15 cellular contexts compared by ENCODE assay signal in the genomic region with DNA sequence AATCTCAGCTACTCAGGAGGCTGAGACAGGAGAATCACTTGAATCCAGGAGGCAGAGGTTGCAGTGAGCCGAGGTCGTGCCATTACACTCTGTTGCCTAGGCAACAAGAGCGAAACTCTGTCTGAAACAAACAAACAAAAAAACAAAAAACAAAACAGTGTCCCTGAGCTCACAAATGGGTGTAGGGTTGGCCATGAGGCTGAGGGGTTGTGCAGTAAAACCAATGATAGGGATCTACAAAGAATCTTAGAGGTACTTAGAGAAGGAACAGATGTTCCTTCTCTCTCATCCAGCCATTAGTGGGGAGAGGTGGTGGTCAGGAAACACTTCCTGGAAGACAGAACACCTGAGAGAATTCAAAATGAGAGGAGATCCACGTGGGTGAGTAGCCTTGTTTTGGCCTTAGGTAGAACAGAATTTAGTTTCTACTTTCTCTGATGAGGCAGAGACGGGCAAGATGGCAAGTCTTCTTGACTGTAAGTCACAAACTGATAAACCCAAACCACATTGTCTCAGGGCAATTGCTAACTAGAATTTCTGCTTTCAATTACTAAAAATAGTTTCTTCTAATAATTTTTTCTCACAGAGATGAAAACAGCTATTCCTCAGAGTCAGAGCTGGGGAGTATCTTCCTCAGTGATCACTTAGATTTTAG.
A peak's percentile ranks its signal among the peaks of the same experiment; 100 is the strongest.
DNase-seq lines count a peak whose midpoint lies in the region; ATAC-seq and TF ChIP-seq lines count a peak whose summit lies in the region.
"Had no signal": no experiment of that assay in that cellular context is flagged by ENCODE, and none has a peak within 500 bp of the region (broad histone marks: within the 10 kb centered on the region; RNA-seq: fewer than 3 reads in every experiment).

No MANE protein-coding gene starts in this region.

- H3K9me3 ChIP-seq in Caco-2 (no peaks in the 10 kb centered on the region), H9 (ENCODE audit: control insufficient read depth, low read depth, low read length) (no peaks in the 10 kb centered on the region), smooth muscle cell (replicated peaks; ENCODE audit: low read depth) (no peaks in the 10 kb centered on the region)

- H3K4me1 ChIP-seq in Caco-2 (peaks cover 56% of the 10 kb centered on the region), H9 (ENCODE audit: insufficient read depth, low read length) (peaks cover 3% of the 10 kb centered on the region; the same call in 1 of the 2 replicates), smooth muscle cell (ENCODE audit: low read depth) (no peaks in the 10 kb centered on the region)

- no peak overlapping the region for H3K23ac ChIP-seq in H9 (ENCODE audit: insufficient read length, low read depth, low read length)

- no TSS peak for BruUV-seq in Caco-2 (replicated peaks; lab: Mats Ljungman, UMichigan)

- no peak overlapping the region for H3K4ac ChIP-seq in H9 (ENCODE audit: low read depth, low read length)

- no peak overlapping the region for H2AFZ ChIP-seq in H9 (ENCODE audit: low read length)
- H2AFZ ChIP-seq in smooth muscle cell (ENCODE audit: low read depth), result no peak overlapping the region
- H2AFZ ChIP-seq: parathyroid adenoma had no signal

- DNase-seq in Caco-2 (no peak), H9 (no peak), smooth muscle cell (lab: John Stamatoyannopoulos, UW; ENCODE audit: unreplicated experiment) (no peak), NCI-H146 treated with DMSO at 0.1 percent for 48 hours (lab: John Stamatoyannopoulos, UW; ENCODE audit: unreplicated experiment) (no peak), NCI-H2227 (lab: John Stamatoyannopoulos, UW; ENCODE audit: unreplicated experiment) (no peak), natural killer cell (no peak)
- DNase-seq: activated B cell treated with CpG ODN at 0.5 μM for 24 hours; brain microvascular endothelial cell; HCEC 1CT; hypothalamus; SHP77 treated with DMSO at 0.1 percent for 48 hours; stimulated activated CD4-positive, alpha-beta T cell treated with anti-CD3 and anti-CD28 coated beads, Interleukin-4, amount 100 ng/mL, for 1 hour had no signal

- H3K23me2 ChIP-seq in H9 (ENCODE audit: insufficient read length, low read depth, low read length, poor library complexity, severe bottlenecking), result no peaks in the 10 kb centered on the region

- no peak overlapping the region for H2BK20ac ChIP-seq in H9 (ENCODE audit: low read depth, low read length, poor library complexity, severe bottlenecking)

- H3K9me3 Mint-ChIP-seq in Caco-2 (ENCODE audit: unreplicated experiment) (peaks cover 10% of the 10 kb centered on the region), H9 (no peaks in the 10 kb centered on the region), natural killer cell (no peaks in the 10 kb centered on the region)
- H3K9me3 Mint-ChIP-seq: activated B cell treated with CpG ODN at 0.5 μM for 24 hours had no signal

- no peak overlapping the region for H2AK5ac ChIP-seq in H9 (ENCODE audit: insufficient read length, low read length)

- no peak overlapping the region for H4K8ac ChIP-seq in H9 (replicated peaks; ENCODE audit: insufficient read length, low read depth, low read length)

- no peak for TF ChIP-seq CTCF in Caco-2 (IDR thresholded peaks at IDR 0.05; ENCODE audit: insufficient read depth in 1 of 2, low read depth in 1 of 2, low read length in 1 of 2, severe bottlenecking in 1 of 2, unreplicated experiment in 1 of 2)
- TF ChIP-seq CTCF in H9 (conservative IDR thresholded peaks at IDR 0.05), result no peak
- TF ChIP-seq CTCF in smooth muscle cell (IDR thresholded peaks at IDR 0.05; ENCODE audit: borderline replicate concordance, insufficient read depth, poor library complexity, severe bottlenecking), result no peak
- no peak for TF ChIP-seq CTCF in natural killer cell (IDR thresholded peaks at IDR 0.05)

- H3K14ac ChIP-seq in H9 (ENCODE audit: insufficient read depth, low read length), result no peak overlapping the region

- no peak overlapping the region for H2BK12ac ChIP-seq in H9 (ENCODE audit: insufficient read length, low read depth, low read length)

- H4K5ac ChIP-seq in H9 (ENCODE audit: insufficient read length, low read depth, low read length), result no peak overlapping the region

- H3K4me1 Mint-ChIP-seq in Caco-2 (ENCODE audit: low read depth, unreplicated experiment) (peaks cover 25% of the 10 kb centered on the region), H9 (peaks cover 14 to 17% of the 10 kb centered on the region in 2 experiments), natural killer cell (no peaks in the 10 kb centered on the region)

- H3K9ac ChIP-seq in H9 (ENCODE audit: extremely low read depth, insufficient read length, low read length) (no peak overlapping the region), smooth muscle cell (ENCODE audit: low read depth) (no peak overlapping the region)
- H3K9ac ChIP-seq: parathyroid adenoma had no signal

- H3K27me3 ChIP-seq in Caco-2 (replicated peaks; ENCODE audit: control insufficient read depth, insufficient read depth, low read length), result no peaks in the 10 kb centered on the region
- no peaks in the 10 kb centered on the region for H3K27me3 ChIP-seq in H9 (ENCODE audit: insufficient read depth, low read length)
- H3K27me3 ChIP-seq in smooth muscle cell (ENCODE audit: low read depth), result no peaks in the 10 kb centered on the region
- H3K27me3 ChIP-seq: brain microvascular endothelial cell had no signal

- POLR2A ChIA-PET in Caco-2 (lab: Charles Lee), result no interaction called here

- H3K56ac ChIP-seq in H9 (ENCODE audit: insufficient read length, low read depth, low read length), result no peak overlapping the region

- CTCF ChIA-PET in Caco-2 (lab: Charles Lee), result no interaction called here

- no peak overlapping the region for H3K4me3 ChIP-seq in Caco-2 (ENCODE audit: low read depth, low read length)
- no peak overlapping the region for H3K4me3 ChIP-seq in smooth muscle cell

- no peak overlapping the region for H2BK120ac ChIP-seq in H9 (ENCODE audit: low read depth, low read length, poor library complexity, severe bottlenecking)

- ATAC-seq in GM18907 (IDR thresholded peaks at IDR 0.05; ENCODE audit: unreplicated experiment), result peak; percentile 92
- peak; percentile 75 for ATAC-seq in HG03442 (IDR thresholded peaks at IDR 0.05; ENCODE audit: unreplicated experiment)
- no peak for ATAC-seq in natural killer cell

- H4K20me1 ChIP-seq in H9 (ENCODE audit: control insufficient read depth, insufficient read depth, insufficient read length) (no peaks in the 10 kb centered on the region), smooth muscle cell (ENCODE audit: low read depth) (no peaks in the 10 kb centered on the region)

- no peak overlapping the region for H3K4me2 ChIP-seq in H9 (ENCODE audit: insufficient read depth, insufficient read length, low read length)
- no peak overlapping the region for H3K4me2 ChIP-seq in smooth muscle cell

- no peaks in the 10 kb centered on the region for H3F3A ChIP-seq in smooth muscle cell (ENCODE audit: low read depth)

- no peak overlapping the region for H3K27ac ChIP-seq in H9 (ENCODE audit: insufficient read length, low read depth, low read length)
- no peak overlapping the region for H3K27ac ChIP-seq in smooth muscle cell (ENCODE audit: low read depth)
- H3K27ac ChIP-seq: brain microvascular endothelial cell, parathyroid adenoma had no signal

- H3K79me2 ChIP-seq in H9 (ENCODE audit: insufficient read depth, low read length), result no peaks in the 10 kb centered on the region
- H3K79me2 ChIP-seq in smooth muscle cell (ENCODE audit: low read depth), result no peaks in the 10 kb centered on the region
- H3K79me2 ChIP-seq: parathyroid adenoma had no signal

- H3K4me3 Mint-ChIP-seq in Caco-2 (ENCODE audit: unreplicated experiment) (no peak overlapping the region), H9 (no peak overlapping the region), natural killer cell (no peak overlapping the region)
- H3K4me3 Mint-ChIP-seq: activated B cell treated with CpG ODN at 0.5 μM for 24 hours had no signal

- peak overlapping the region; percentile 7 for H3K18ac ChIP-seq in H9 (ENCODE audit: insufficient read length, low read depth, low read length)

- no peak overlapping the region for H2BK15ac ChIP-seq in H9 (ENCODE audit: low read depth, low read length)

- no peak overlapping the region for H3T11ph ChIP-seq in H9 (ENCODE audit: low read length)

- H3K36me3 ChIP-seq in Caco-2 (ENCODE audit: control insufficient read depth, insufficient read depth, low read length) (no peaks in the 10 kb centered on the region), smooth muscle cell (ENCODE audit: low read depth) (no peaks in the 10 kb centered on the region)
- H3K36me3 ChIP-seq: brain microvascular endothelial cell had no signal

- no peak overlapping the region for H2BK5ac ChIP-seq in H9 (ENCODE audit: insufficient read length, low read length)

- peak overlapping the region; percentile 46 for H3K27ac Mint-ChIP-seq in Caco-2 (ENCODE audit: unreplicated experiment)
- H3K27ac Mint-ChIP-seq in H9, result peak overlapping the region in 1 of 3 experiments; percentile 72; a peak in 2 of 7 replicates
- no peak overlapping the region for H3K27ac Mint-ChIP-seq in natural killer cell
- H3K27ac Mint-ChIP-seq: activated B cell treated with CpG ODN at 0.5 μM for 24 hours had no signal

- no CpG with 5 or more reads among the region's 5 CpGs for WGBS in H9 (ENCODE audit: extremely low coverage, insufficient read length, low lambda C conversion rate)
- WGBS in smooth muscle cell (ENCODE audit: low lambda C conversion rate), result 79% methylated on average over 5 of the region's 5 CpGs

- no peak overlapping the region for H4K91ac ChIP-seq in H9 (ENCODE audit: insufficient read length, low read depth, low read length)

- H3K36me3 Mint-ChIP-seq in Caco-2 (ENCODE audit: insufficient read depth, unreplicated experiment) (peaks cover 6% of the 10 kb centered on the region), H9 (ENCODE audit: insufficient read depth in 1 of 3, low read depth in 3 of 3) (no peaks in the 10 kb centered on the region), natural killer cell (no peaks in the 10 kb centered on the region)

- intact Hi-C loops in Caco-2 (cut with micrococcal nuclease; ENCODE audit: unreplicated experiment), result no loop called here
- intact Hi-C loops in natural killer cell (cut with micrococcal nuclease), result no loop called here

- no peaks in the 10 kb centered on the region for H3K79me1 ChIP-seq in H9 (ENCODE audit: insufficient read depth, low read depth, low read length, poor library complexity, severe bottlenecking)

- no peaks in the 10 kb centered on the region for H3K27me3 Mint-ChIP-seq in Caco-2 (ENCODE audit: insufficient read depth, unreplicated experiment)
- no peaks in the 10 kb centered on the region for H3K27me3 Mint-ChIP-seq in H9 (ENCODE audit: low read depth)
- H3K27me3 Mint-ChIP-seq in natural killer cell (ENCODE audit: low read depth in 2 of 2), result peaks cover 0 to 3% of the 10 kb centered on the region in 2 donors
- H3K27me3 Mint-ChIP-seq: activated B cell treated with CpG ODN at 0.5 μM for 24 hours had no signal

Comparison
In these comparisons a context has a peak if more than half of its experiments do, and no peak if none do; other contexts are left out.
1. ATAC-seq: peak in GM18907 (single experiment) and HG03442 (single experiment); none in natural killer cell (0 of 3).